9 cellular contexts compared by ENCODE assay signal in the genomic region with DNA sequence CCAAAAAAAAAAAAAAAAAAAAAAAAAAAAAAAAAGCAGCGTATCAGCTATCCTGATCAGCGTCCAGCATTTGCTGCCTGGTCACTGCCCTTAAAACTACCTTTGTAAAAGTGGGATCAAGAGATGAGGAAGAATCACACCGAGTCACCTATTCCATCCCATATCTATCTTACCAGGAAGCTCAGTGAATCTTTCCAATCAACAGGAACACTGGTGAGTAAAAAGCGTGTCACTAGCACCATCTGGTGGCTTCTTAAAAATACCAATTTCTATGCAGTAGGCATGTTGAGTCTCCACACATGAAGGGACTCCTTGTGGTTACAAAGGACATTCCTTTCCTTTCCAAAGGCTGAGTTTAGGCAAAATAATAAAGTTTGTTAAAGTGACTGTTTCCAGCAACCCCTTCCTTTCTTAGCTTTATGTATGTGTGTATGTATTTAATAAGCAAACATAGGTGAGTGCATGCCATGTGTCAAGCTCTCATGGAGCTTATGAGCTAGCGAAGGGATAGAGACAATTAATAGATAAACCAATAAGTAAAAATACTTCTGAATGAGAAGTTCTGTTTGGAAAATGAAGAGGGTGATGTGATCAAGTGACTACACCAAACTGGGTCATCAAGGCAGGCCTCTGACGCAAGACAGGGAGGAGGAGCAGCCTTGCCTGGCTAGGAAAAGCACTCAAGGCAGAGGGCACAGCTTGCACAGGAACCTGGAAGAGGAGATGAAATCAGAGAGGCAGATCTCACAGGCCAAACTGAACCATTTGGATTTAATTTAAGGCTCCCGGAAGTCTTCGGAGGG. TPM values are rescaled to one million over a fixed set of nuclear protein-coding genes. Genes with fewer than 3 reads are reported as not detected.
DNase-seq lines count a peak whose midpoint lies in the region; ATAC-seq, FAIRE-seq and TF ChIP-seq lines count a peak whose summit lies in the region.
"Had no signal": no experiment of that assay in that cellular context is flagged by ENCODE, and none has a peak within 500 bp of the region (broad histone marks: within the 10 kb centered on the region; RNA-seq: fewer than 3 reads in every experiment).

No MANE protein-coding gene starts in this region.

- H3K4me3 ChIP-seq in astrocyte of the spinal cord (ENCODE audit: low read depth, low read length) = no peak overlapping the region
- H3K4me3 ChIP-seq in smooth muscle cell = no peak overlapping the region

- peak; percentile 89 for FAIRE-seq in GM18507 (lab: Jason Lieb, UNC)

- H3K79me2 ChIP-seq in smooth muscle cell (ENCODE audit: low read depth) = no peaks in the 10 kb centered on the region

- H3K36me3 ChIP-seq in smooth muscle cell (ENCODE audit: low read depth) = no peaks in the 10 kb centered on the region

- in situ Hi-C loops in astrocyte of the spinal cord (cut with HindIII; ENCODE audit: low sequenced_read_pairs) = no loop called here

- ATAC-seq in HG03469 (IDR thresholded peaks at IDR 0.05; ENCODE audit: unreplicated experiment) (peak; percentile 68), GM21447 (IDR thresholded peaks at IDR 0.05; ENCODE audit: unreplicated experiment) (no peak)

- DNase-seq in GM18507 (ENCODE audit: extremely low spot score, insufficient read length, low read depth) (peak; percentile 18), NCI-H460 (ENCODE audit: extremely low read depth, low read depth) (peak; percentile 65), astrocyte of the spinal cord (ENCODE audit: low read depth, low spot score) (peak; percentile 73), iPS DF 19.7 (ENCODE audit: low read depth, low spot score) (peak; percentile 45), smooth muscle cell (lab: John Stamatoyannopoulos, UW; ENCODE audit: unreplicated experiment) (no peak)

- no peaks in the 10 kb centered on the region for H3K9me3 ChIP-seq in smooth muscle cell (replicated peaks; ENCODE audit: low read depth)

- no peaks in the 10 kb centered on the region for H3F3A ChIP-seq in smooth muscle cell (ENCODE audit: low read depth)

- no peak overlapping the region for H3K9ac ChIP-seq in smooth muscle cell (ENCODE audit: low read depth)

- peaks cover 12% of the 10 kb centered on the region for H3K27me3 ChIP-seq in smooth muscle cell (ENCODE audit: low read depth)

- peak; percentile 87 for TF ChIP-seq CTCF in C4-2B (conservative IDR thresholded peaks at IDR 0.05)
- peak; percentile 60 for TF ChIP-seq CTCF in astrocyte of the spinal cord (IDR thresholded peaks at IDR 0.05; ENCODE audit: low read depth, low read length)
- TF ChIP-seq CTCF in smooth muscle cell (IDR thresholded peaks at IDR 0.05; ENCODE audit: borderline replicate concordance, insufficient read depth, poor library complexity, severe bottlenecking) = peak; percentile 69

- no peaks in the 10 kb centered on the region for H3K4me1 ChIP-seq in smooth muscle cell (ENCODE audit: low read depth)

- no peaks in the 10 kb centered on the region for H4K20me1 ChIP-seq in smooth muscle cell (ENCODE audit: low read depth)

- no peak overlapping the region for H2AFZ ChIP-seq in smooth muscle cell (ENCODE audit: low read depth)

- H3K4me2 ChIP-seq in smooth muscle cell = no peak overlapping the region

- H3K27ac ChIP-seq in C4-2B = no peak overlapping the region
- H3K27ac ChIP-seq in smooth muscle cell (ENCODE audit: low read depth) = no peak overlapping the region

- 50% methylated on average over 8 of the region's 8 CpGs for WGBS in smooth muscle cell (ENCODE audit: low lambda C conversion rate)

RNA-seq across cellular contexts. Expression of gene TP53AIP1, which starts 13.9 kb away (rescaled TPM):
- total RNA-seq in NCI-H460 (2014; rRNA removed; shearing (Covaris generic)) = not detected in 2 replicates
- polyA plus RNA-seq in NCI-H460 (2014; cell fraction: nucleus; rRNA removed) = not detected in 2 replicates
- 0.81 and 1.0 TPM in 2 replicates for total RNA-seq in smooth muscle cell
- 0.38 and 0.69 TPM in 2 replicates for polyA plus RNA-seq in smooth muscle cell
- polyA plus RNA-seq: IgD-negative memory B cell had no signal
